Comparison of ENCODE assay signal across 10 cellular contexts in the genomic region with DNA sequence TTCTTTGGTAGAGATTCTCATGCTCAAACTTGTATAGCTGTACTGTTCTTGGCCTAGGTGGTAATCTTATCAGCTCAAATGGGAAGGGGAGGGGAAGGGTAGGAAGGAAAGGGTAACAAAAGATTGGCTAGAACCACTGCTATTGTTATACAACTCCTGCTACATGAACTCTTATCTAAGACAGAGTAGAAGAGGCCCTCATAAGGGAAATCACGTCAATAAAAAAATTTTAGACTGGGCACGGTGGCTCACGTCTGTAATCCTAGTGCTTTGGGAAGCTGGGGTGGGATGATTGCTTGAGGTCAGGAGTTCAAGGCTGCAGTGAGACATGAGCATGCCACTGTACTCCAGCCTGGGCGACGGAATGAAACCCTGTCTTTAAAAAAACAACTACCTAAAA. TPM values are rescaled to one million over a fixed set of nuclear protein-coding genes. Genes with fewer than 3 reads are reported as not detected.
DNase-seq lines count a peak whose midpoint lies in the region; ATAC-seq and TF ChIP-seq lines count a peak whose summit lies in the region.
"Had no signal": no experiment of that assay in that cellular context is flagged by ENCODE, and none has a peak within 500 bp of the region (broad histone marks: within the 10 kb centered on the region; RNA-seq: fewer than 3 reads in every experiment).

No MANE protein-coding gene starts in this region.

- H3K27ac Mint-ChIP-seq in activated CD4-positive, alpha-beta memory T cell treated with anti-CD3 and anti-CD28 coated beads for 36 hours: peak overlapping the region; percentile 86

- no peak overlapping the region for H3K4me3 Mint-ChIP-seq in activated CD4-positive, alpha-beta memory T cell treated with anti-CD3 and anti-CD28 coated beads for 36 hours

- no peaks in the 10 kb centered on the region for H3K27me3 ChIP-seq in spleen (replicated peaks in 1 of 7)

- peaks cover 56% of the 10 kb centered on the region for H3K4me1 Mint-ChIP-seq in activated CD4-positive, alpha-beta memory T cell treated with anti-CD3 and anti-CD28 coated beads for 36 hours (ENCODE audit: low read depth)

- no peak for DNase-seq in activated CD4-positive, alpha-beta memory T cell treated with anti-CD3 and anti-CD28 coated beads for 36 hours
- DNase-seq in left ventricle myocardium superior (no peak), spleen (no peak), NCI-H2196 (lab: John Stamatoyannopoulos, UW; ENCODE audit: unreplicated experiment) (no peak), cerebellar nuclear complex (lab: John Stamatoyannopoulos, UW) (no peak), MV-4-11 (lab: John Stamatoyannopoulos, UW) (no peak)
- DNase-seq: NCI-H510A; stimulated activated CD4-positive, alpha-beta T cell treated with anti-CD3 and anti-CD28 coated beads, Interleukin-12 subunit alpha, Interleukin-12 subunit beta, amount 100 ng/mL, for 4 hours had no signal

- H3K4me1 ChIP-seq in spleen: peaks cover 78 to 100% (median 99%) of the 10 kb centered on the region in 6 donors

- H3K36me3 ChIP-seq in spleen: peaks cover 0 to 73% (median 26%) of the 10 kb centered on the region in 6 donors

- TF ChIP-seq CTCF in spleen (IDR thresholded peaks at IDR 0.05 in 8 of 11, conservative IDR thresholded peaks at IDR 0.05 in 3 of 11): no peak

- CTCF ChIA-PET in activated CD4-positive, alpha-beta memory T cell treated with anti-CD3 and anti-CD28 coated beads for 36 hours (lab: Charles Lee): interaction anchor here (0.8 to 2.4 kb wide), 5 partner anchors 10 to 44 kb away, joined by 3 to 14 read pairs (median 4); no protein-coding TSS in a partner anchor

- WGBS in spleen, 5 donors: 49 to 71% (median 60%) methylated on average over 5 of the region's 5 CpGs

- TF ChIP-seq POLR2A in spleen (IDR thresholded peaks at IDR 0.05): peak in 1 of 3 donors; percentile 31

- intact Hi-C loops in activated CD4-positive, alpha-beta memory T cell treated with anti-CD3 and anti-CD28 coated beads for 36 hours (cut with micrococcal nuclease): loop anchor here (10.0 kb wide), 1 partner anchor 429 kb away; a partner anchor contains a TSS
- intact Hi-C loops in left ventricle myocardium superior (cut with micrococcal nuclease) (no loop called here), spleen (cut with DNase I; ENCODE audit: low total_unique reads) (no loop called here)

- H3K27ac ChIP-seq in spleen: peak overlapping the region; percentile 66 to 97 (median 94)

- H3K4me3 ChIP-seq in spleen: peak overlapping the region in 1 of 8 donors; percentile 47

- no peaks in the 10 kb centered on the region for H3K9me3 ChIP-seq in spleen

- peaks cover 32% of the 10 kb centered on the region for H3K36me3 Mint-ChIP-seq in activated CD4-positive, alpha-beta memory T cell treated with anti-CD3 and anti-CD28 coated beads for 36 hours

- no peaks in the 10 kb centered on the region for H3K9me3 Mint-ChIP-seq in activated CD4-positive, alpha-beta memory T cell treated with anti-CD3 and anti-CD28 coated beads for 36 hours

- no peaks in the 10 kb centered on the region for H3K27me3 Mint-ChIP-seq in activated CD4-positive, alpha-beta memory T cell treated with anti-CD3 and anti-CD28 coated beads for 36 hours

- peak; percentile 3 for ATAC-seq in GM21381 (IDR thresholded peaks at IDR 0.05; ENCODE audit: unreplicated experiment)
- peak; percentile 82 for ATAC-seq in left ventricle myocardium superior
- ATAC-seq in HG03108 (IDR thresholded peaks at IDR 0.05; ENCODE audit: unreplicated experiment): no peak

- POLR2A ChIA-PET in activated CD4-positive, alpha-beta memory T cell treated with anti-CD3 and anti-CD28 coated beads for 36 hours (lab: Charles Lee): interaction anchor here (0.8 to 1.7 kb wide), 3 partner anchors 10 to 15 kb away, joined by 3 to 7 read pairs (median 5); no protein-coding TSS in a partner anchor

RNA-seq across cellular contexts. Expression of a gene that starts 15.9 kb away (rescaled TPM):
- 10 to 100 TPM; 49.8 to 51.9 TPM for total RNA-seq in activated CD4-positive, alpha-beta memory T cell treated with anti-CD3 and anti-CD28 coated beads for 36 hours
- 153 TPM for total RNA-seq in left ventricle myocardium superior
- total RNA-seq in spleen: 100 to 1,000 TPM; 265 to 493 (median 335) TPM
- polyA plus RNA-seq in spleen: 10 to 100 TPM; 42.7 to 91.6 (median 80.7) TPM
